ENCODE assay signal across 27 cellular contexts in the genomic region with DNA sequence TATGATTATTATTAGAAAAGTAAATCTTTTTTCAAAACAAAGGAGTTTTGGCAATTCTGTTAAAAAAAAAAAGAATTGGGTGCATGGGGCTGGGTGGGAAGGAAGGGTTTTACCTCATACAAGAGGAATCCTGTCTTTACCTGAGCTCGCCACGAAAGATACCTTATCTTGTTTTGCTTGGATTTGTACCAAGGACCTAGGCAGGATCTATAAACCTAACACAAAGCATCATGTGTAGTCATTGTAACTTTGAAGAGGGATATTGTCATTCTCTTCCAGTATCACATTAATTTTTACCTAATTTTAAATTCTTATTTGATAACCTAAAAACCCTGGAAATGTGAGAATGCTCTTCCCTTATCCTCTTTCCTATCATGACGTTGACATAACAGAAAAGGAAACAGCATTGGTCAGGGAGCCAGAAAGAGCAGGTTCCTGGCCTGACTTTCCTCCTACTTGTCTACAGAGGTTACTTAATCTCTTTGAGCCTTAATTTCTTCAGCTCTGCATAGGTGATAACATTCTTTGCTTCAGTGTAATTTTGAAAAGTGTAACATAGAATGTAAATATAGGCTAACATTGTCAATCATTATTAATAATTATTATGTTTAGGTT. TPM values are rescaled to one million over a fixed set of nuclear protein-coding genes. Genes with fewer than 3 reads are reported as not detected.
DNase-seq lines count a peak whose midpoint lies in the region; ATAC-seq, FAIRE-seq and TF ChIP-seq lines count a peak whose summit lies in the region.
"Had no signal": no experiment of that assay in that cellular context is flagged by ENCODE, and none has a peak within 500 bp of the region (broad histone marks: within the 10 kb centered on the region; RNA-seq: fewer than 3 reads in every experiment).

No MANE protein-coding gene starts in this region.

- FAIRE-seq in endothelial cell of umbilical vein (lab: Jason Lieb, UNC) = no peak
- FAIRE-seq: D721Med, GM18507, GM19239 had no signal

- no peak for TF ChIP-seq POLR2A in breast epithelium (IDR thresholded peaks at IDR 0.05)
- TF ChIP-seq POLR2A in endothelial cell of umbilical vein (IDR thresholded peaks at IDR 0.05; ENCODE audit: low read depth, low read length) = no peak

- H2AFZ ChIP-seq in mammary epithelial cell (ENCODE audit: low read depth, low read length) (no peak overlapping the region), PC-9 (no peak overlapping the region), endothelial cell of umbilical vein (ENCODE audit: low read depth, low read length) (no peak overlapping the region)

- H3K36me3 ChIP-seq in mammary epithelial cell (ENCODE audit: insufficient read depth, low read length) = no peaks in the 10 kb centered on the region
- H3K36me3 ChIP-seq in breast epithelium = no peaks in the 10 kb centered on the region
- no peaks in the 10 kb centered on the region for H3K36me3 ChIP-seq in PC-9 (ENCODE audit: low read depth)
- no peaks in the 10 kb centered on the region for H3K36me3 ChIP-seq in endothelial cell of umbilical vein (ENCODE audit: control insufficient read depth in 2 of 2, extremely low read depth in 1 of 2, insufficient read depth in 2 of 2, low read length in 2 of 2)
- H3K36me3 ChIP-seq: adrenal gland, right atrium auricular region, suprapubic skin, upper lobe of left lung had no signal

- intact Hi-C loops in mammary epithelial cell (cut with micrococcal nuclease) (no loop called here), breast epithelium (cut with DNase I; ENCODE audit: low total_unique reads) (no loop called here), PC-9 (cut with micrococcal nuclease; ENCODE audit: unreplicated experiment) (no loop called here), endothelial cell of umbilical vein (cut with micrococcal nuclease) (no loop called here)

- H3K79me2 ChIP-seq in mammary epithelial cell (ENCODE audit: insufficient read depth, low read length) (peaks cover 9% of the 10 kb centered on the region), PC-9 (ENCODE audit: low read depth) (peaks cover 15% of the 10 kb centered on the region), endothelial cell of umbilical vein (ENCODE audit: control insufficient read depth, insufficient read depth, low read length) (peaks cover 9% of the 10 kb centered on the region)

- ATAC-seq in activated CD8-positive, alpha-beta T cell treated with anti-CD3 and anti-CD28 coated beads, Interleukin-2, amount 10 ng/mL, durations not matched to agents 7 days and 5 days = no peak
- no peak for ATAC-seq in HG03159 (IDR thresholded peaks at IDR 0.05; ENCODE audit: unreplicated experiment)
- no peak for ATAC-seq in GM21526 (IDR thresholded peaks at IDR 0.05; ENCODE audit: low FRiP score, unreplicated experiment)
- ATAC-seq: activated T-helper 17 cell treated with anti-CD3 and anti-CD28 coated beads, Interleukin-2, amount 50 U/mL, for 72 hours; left cardiac atrium had no signal

- H3K27me3 Mint-ChIP-seq in activated CD8-positive, alpha-beta T cell treated with anti-CD3 and anti-CD28 coated beads, Interleukin-2, amount 10 ng/mL, durations not matched to agents 7 days and 5 days (ENCODE audit: low read depth) = peaks cover 35% of the 10 kb centered on the region

- H3K27ac ChIP-seq in mammary epithelial cell (ENCODE audit: insufficient read depth, low read depth, low read length) (no peak overlapping the region), breast epithelium (no peak overlapping the region), PC-9 (peak overlapping the region; percentile 48; the same call in 1 of the 2 replicates), endothelial cell of umbilical vein (ENCODE audit: insufficient read depth, low read depth, low read length) (peak overlapping the region; percentile 67)
- H3K27ac ChIP-seq: adrenal gland, KMS-11, right atrium auricular region, RWPE1, suprapubic skin had no signal

- no peaks in the 10 kb centered on the region for H3K36me3 Mint-ChIP-seq in activated CD8-positive, alpha-beta T cell treated with anti-CD3 and anti-CD28 coated beads, Interleukin-2, amount 10 ng/mL, durations not matched to agents 7 days and 5 days (ENCODE audit: low read depth)
- H3K36me3 Mint-ChIP-seq: activated naive CD4-positive, alpha-beta T cell treated with anti-CD3 and anti-CD28 coated beads, Interleukin-2, amount 10 ng/mL, durations not matched to agents 7 days and 5 days had no signal

- CTCF ChIA-PET in mammary epithelial cell (lab: Charles Lee; ENCODE audit: low non-redundant PET) = no interaction called here
- CTCF ChIA-PET in PC-9 (lab: Charles Lee) = interaction anchor here (1.1 kb wide), 1 partner anchor 216 kb away, joined by 3 read pairs; no protein-coding TSS in a partner anchor
- CTCF ChIA-PET in endothelial cell of umbilical vein (lab: Charles Lee) = interaction anchor here (0.9 to 3.1 kb wide), 7 partner anchors 10 to 216 kb away, joined by 3 to 49 read pairs (median 4); no protein-coding TSS in a partner anchor
- CTCF ChIA-PET in activated CD8-positive, alpha-beta T cell treated with anti-CD3 and anti-CD28 coated beads, Interleukin-2, amount 10 ng/mL, durations not matched to agents 7 days and 5 days (lab: Charles Lee) = interaction anchor here (0.7 kb wide), 1 partner anchor 8 kb away, joined by 3 read pairs; no protein-coding TSS in a partner anchor

- H3K9me1 ChIP-seq in endothelial cell of umbilical vein (replicated peaks; ENCODE audit: control insufficient read depth, extremely low read depth, insufficient read depth, low read length) = no peaks in the 10 kb centered on the region

- H3K4me3 Mint-ChIP-seq in activated CD8-positive, alpha-beta T cell treated with anti-CD3 and anti-CD28 coated beads, Interleukin-2, amount 10 ng/mL, durations not matched to agents 7 days and 5 days = no peak overlapping the region
- H3K4me3 Mint-ChIP-seq: activated CD4-positive, alpha-beta memory T cell treated with anti-CD3 and anti-CD28 coated beads, Interleukin-2, amount 10 ng/mL, durations not matched to agents 7 days and 5 days; activated naive CD4-positive, alpha-beta T cell treated with anti-CD3 and anti-CD28 coated beads, Interleukin-2, amount 10 ng/mL, durations not matched to agents 7 days and 5 days; activated T-helper 17 cell treated with anti-CD3 and anti-CD28 coated beads, Interleukin-2, amount 50 U/mL, for 72 hours; CD4-positive, alpha-beta T cell had no signal

- no peaks in the 10 kb centered on the region for H3K9me3 Mint-ChIP-seq in activated CD8-positive, alpha-beta T cell treated with anti-CD3 and anti-CD28 coated beads, Interleukin-2, amount 10 ng/mL, durations not matched to agents 7 days and 5 days (ENCODE audit: insufficient read depth)
- H3K9me3 Mint-ChIP-seq: activated CD4-positive, alpha-beta memory T cell treated with anti-CD3 and anti-CD28 coated beads, Interleukin-2, amount 10 ng/mL, durations not matched to agents 7 days and 5 days; activated naive CD4-positive, alpha-beta T cell treated with anti-CD3 and anti-CD28 coated beads, Interleukin-2, amount 10 ng/mL, durations not matched to agents 7 days and 5 days; activated T-helper 17 cell treated with anti-CD3 and anti-CD28 coated beads, Interleukin-2, amount 50 U/mL, for 72 hours had no signal

- POLR2A ChIA-PET in PC-9 (lab: Charles Lee; ENCODE audit: unreplicated experiment) = interaction anchor here (0.8 kb wide), 1 partner anchor 57 kb away, joined by 3 read pairs; no protein-coding TSS in a partner anchor
- POLR2A ChIA-PET in endothelial cell of umbilical vein (lab: Charles Lee) = no interaction called here
- POLR2A ChIA-PET in activated CD8-positive, alpha-beta T cell treated with anti-CD3 and anti-CD28 coated beads, Interleukin-2, amount 10 ng/mL, durations not matched to agents 7 days and 5 days (lab: Charles Lee) = interaction anchor here (1.2 kb wide), 1 partner anchor 10 kb away, joined by 3 read pairs; no protein-coding TSS in a partner anchor

- no peaks in the 10 kb centered on the region for H3K9me3 ChIP-seq in mammary epithelial cell (replicated peaks; ENCODE audit: insufficient read depth, low read length)
- H3K9me3 ChIP-seq in breast epithelium = no peaks in the 10 kb centered on the region
- H3K9me3 ChIP-seq in PC-9 (ENCODE audit: insufficient read depth, low read depth) = no peaks in the 10 kb centered on the region
- H3K9me3 ChIP-seq in endothelial cell of umbilical vein (replicated peaks; ENCODE audit: control insufficient read depth, insufficient read depth, low read length) = no peaks in the 10 kb centered on the region
- H3K9me3 ChIP-seq: adrenal gland, right atrium auricular region, suprapubic skin, upper lobe of left lung had no signal

- H3K4me1 ChIP-seq in mammary epithelial cell (ENCODE audit: insufficient read depth, low read length) (peaks cover 21% of the 10 kb centered on the region), breast epithelium (no peaks in the 10 kb centered on the region), PC-9 (replicated peaks; ENCODE audit: insufficient read depth) (peaks cover 26% of the 10 kb centered on the region), endothelial cell of umbilical vein (ENCODE audit: control insufficient read depth, extremely low read depth, insufficient read depth, low read length) (peaks cover 22% of the 10 kb centered on the region)

- H3K4me2 ChIP-seq in mammary epithelial cell (ENCODE audit: insufficient read depth, low read depth, low read length) (peak overlapping the region; percentile 15), PC-9 (peak overlapping the region; percentile 29), endothelial cell of umbilical vein (ENCODE audit: insufficient read depth, low read length) (peak overlapping the region; percentile 30)
- H3K4me2 ChIP-seq: KMS-11, smooth muscle cell had no signal

- no TSS peak for BruUV-seq in mammary epithelial cell (replicated peaks; lab: Mats Ljungman, UMichigan)
- no TSS peak for BruUV-seq in PC-9 (replicated peaks; lab: Mats Ljungman, UMichigan)
- BruUV-seq in endothelial cell of umbilical vein (replicated peaks; lab: Mats Ljungman, UMichigan) = no TSS peak

- H3K27ac Mint-ChIP-seq in activated CD8-positive, alpha-beta T cell treated with anti-CD3 and anti-CD28 coated beads, Interleukin-2, amount 10 ng/mL, durations not matched to agents 7 days and 5 days = no peak overlapping the region
- H3K27ac Mint-ChIP-seq: activated CD4-positive, alpha-beta memory T cell treated with anti-CD3 and anti-CD28 coated beads, Interleukin-2, amount 10 ng/mL, durations not matched to agents 7 days and 5 days; activated naive CD4-positive, alpha-beta T cell treated with anti-CD3 and anti-CD28 coated beads, Interleukin-2, amount 10 ng/mL, durations not matched to agents 7 days and 5 days; activated T-helper 17 cell treated with anti-CD3 and anti-CD28 coated beads, Interleukin-2, amount 50 U/mL, for 72 hours; CD4-positive, alpha-beta T cell had no signal

- dilution Hi-C loops in mammary epithelial cell (cut with HindIII; ENCODE audit: low sequenced_read_pairs) = no loop called here
- dilution Hi-C loops in endothelial cell of umbilical vein (cut with MboI; ENCODE audit: extremely low pct_ligation_motif_present, low sequenced_read_pairs) = no loop called here

- no peak for TF ChIP-seq CTCF in mammary epithelial cell (conservative IDR thresholded peaks at IDR 0.05 in 1 of 2, IDR thresholded peaks at IDR 0.05 in 1 of 2; ENCODE audit: extremely low read depth in 1 of 2, insufficient read depth in 1 of 2, low read depth in 1 of 2, low read length in 2 of 2)
- TF ChIP-seq CTCF in breast epithelium (IDR thresholded peaks at IDR 0.05) = no peak
- no peak for TF ChIP-seq CTCF in PC-9 (conservative IDR thresholded peaks at IDR 0.05)
- no peak for TF ChIP-seq CTCF in endothelial cell of umbilical vein (IDR thresholded peaks at IDR 0.05; ENCODE audit: extremely low read depth in 1 of 2, insufficient read depth in 1 of 2, low read depth in 1 of 2, low read length in 2 of 2)

- no peaks in the 10 kb centered on the region for H3K27me3 ChIP-seq in mammary epithelial cell (ENCODE audit: insufficient read depth, low read length)
- H3K27me3 ChIP-seq in breast epithelium = no peaks in the 10 kb centered on the region
- H3K27me3 ChIP-seq in PC-9 (ENCODE audit: insufficient read depth, low read depth) = no peaks in the 10 kb centered on the region
- H3K27me3 ChIP-seq in endothelial cell of umbilical vein (ENCODE audit: control insufficient read depth in 2 of 2, insufficient read depth in 2 of 2, low read length in 2 of 2) = no peaks in the 10 kb centered on the region
- H3K27me3 ChIP-seq: adrenal gland, right atrium auricular region, suprapubic skin had no signal

- H3K9me2 ChIP-seq in PC-9 (ENCODE audit: insufficient read depth) = no peaks in the 10 kb centered on the region

- H3F3A ChIP-seq in PC-9 (ENCODE audit: insufficient read depth, low read depth) = peaks cover 26% of the 10 kb centered on the region

- H3K9ac ChIP-seq in mammary epithelial cell (ENCODE audit: insufficient read depth, low read length) (no peak overlapping the region), endothelial cell of umbilical vein (replicated peaks; ENCODE audit: extremely low read depth, insufficient read depth, low read length) (no peak overlapping the region)
- H3K9ac ChIP-seq: KMS-11 had no signal

- in situ Hi-C loops in mammary epithelial cell (cut with MboI; ENCODE audit: low sequenced_read_pairs in 2 of 2) = no loop called here

- DNase-seq in mammary epithelial cell = peak; percentile 59
- no peak for DNase-seq in breast epithelium (ENCODE audit: low spot score in 2 of 2)
- peak; percentile 13 to 73 for DNase-seq in PC-9
- DNase-seq in endothelial cell of umbilical vein (ENCODE audit: low read depth, low spot score) = peak; percentile 84
- no peak for DNase-seq in activated CD4-positive, CD25-positive, alpha-beta regulatory T cell treated with anti-CD3 and anti-CD28 coated beads, Interleukin-2, amount 50 U/mL, for 72 hours
- no peak for DNase-seq in activated CD8-positive, alpha-beta T cell treated with anti-CD3 and anti-CD28 coated beads, Interleukin-2, amount 10 ng/mL, durations not matched to agents 7 days and 5 days
- DNase-seq: activated CD4-positive, alpha-beta memory T cell treated with anti-CD3 and anti-CD28 coated beads, Interleukin-2, amount 10 ng/mL, durations not matched to agents 7 days and 5 days; activated naive CD4-positive, alpha-beta T cell treated with anti-CD3 and anti-CD28 coated beads, Interleukin-2, amount 10 ng/mL, durations not matched to agents 7 days and 5 days; adrenal gland; CD4-positive, alpha-beta T cell; hypothalamus; left cardiac atrium; NCI-H1417 treated with DMSO at 0.1 percent for 48 hours; stimulated activated naive CD4-positive, alpha-beta T cell; T-helper 1 cell; upper lobe of left lung had no signal

- H3K4me3 ChIP-seq in mammary epithelial cell (replicated peaks in 1 of 3; ENCODE audit: insufficient read depth in 1 of 3, low read depth in 2 of 3, low read length in 3 of 3) (no peak overlapping the region), breast epithelium (no peak overlapping the region), PC-9 (no peak overlapping the region), endothelial cell of umbilical vein (replicated peaks in 1 of 3; ENCODE audit: insufficient read depth in 1 of 3, low read depth in 1 of 3, low read length in 3 of 3) (no peak overlapping the region)
- H3K4me3 ChIP-seq: adrenal gland, right atrium auricular region, smooth muscle cell, suprapubic skin, upper lobe of left lung had no signal

- WGBS in mammary epithelial cell (ENCODE audit: low coverage, missing lambda C conversion rate) = 4% methylated on average over 3 of the region's 3 CpGs

- peaks cover 9% of the 10 kb centered on the region for H3K4me1 Mint-ChIP-seq in activated CD8-positive, alpha-beta T cell treated with anti-CD3 and anti-CD28 coated beads, Interleukin-2, amount 10 ng/mL, durations not matched to agents 7 days and 5 days (ENCODE audit: low read depth)

- H4K20me1 ChIP-seq in mammary epithelial cell (ENCODE audit: insufficient read depth, low read length) (no peaks in the 10 kb centered on the region), PC-9 (ENCODE audit: insufficient read depth) (no peaks in the 10 kb centered on the region), endothelial cell of umbilical vein (replicated peaks; ENCODE audit: control insufficient read depth, extremely low read depth, insufficient read depth, low read length) (no peaks in the 10 kb centered on the region)

RNA-seq across cellular contexts. Expression of a gene that starts 4.0 kb away (rescaled TPM):
- total RNA-seq in mammary epithelial cell (100 to 1,000 TPM; 131 to 164 TPM), breast epithelium (100 to 1,000 TPM; 125 to 679 (median 249) TPM), PC-9 (2021) (95.5 and 121 TPM in 2 replicates), endothelial cell of umbilical vein (202 and 216 TPM in 2 replicates)
- polyA plus RNA-seq in mammary epithelial cell (69.5 TPM), endothelial cell of umbilical vein (81.6 and 92.5 TPM in 2 replicates)
- polyA minus RNA-seq in mammary epithelial cell (137 TPM), endothelial cell of umbilical vein (218 and 293 TPM in 2 replicates)
- 93.6 and 105 TPM in 2 replicates for polyA plus RNA-seq in endothelial cell of umbilical vein (2011; cell fraction: cytosol; rRNA removed)
- 151 and 214 TPM in 2 replicates for polyA plus RNA-seq in endothelial cell of umbilical vein (2011; cell fraction: nucleus; rRNA removed)
- polyA plus RNA-seq in endothelial cell of umbilical vein (2012) = 191 and 205 TPM in 2 replicates
- 22.8 TPM for polyA minus RNA-seq in endothelial cell of umbilical vein (2011; cell fraction: cytosol; rRNA and poly(A)+ RNA removed)
- 130 and 167 TPM in 2 replicates for polyA minus RNA-seq in endothelial cell of umbilical vein (2011; cell fraction: nucleus; rRNA and poly(A)+ RNA removed)
- not detected for total RNA-seq in activated CD8-positive, alpha-beta T cell treated with anti-CD3 and anti-CD28 coated beads, Interleukin-2, amount 10 ng/mL, durations not matched to agents 7 days and 5 days
- total RNA-seq: CD4-positive, alpha-beta T cell had no signal

Comparison
In these comparisons a context has a peak if more than half of its experiments do, and no peak if none do; other contexts are left out.
1. DNase-seq: peak in mammary epithelial cell (single experiment), PC-9 (2 of 2) and endothelial cell of umbilical vein (single experiment); none in breast epithelium (0 of 2), activated CD4-positive, CD25-positive, alpha-beta regulatory T cell treated with anti-CD3 and anti-CD28 coated beads, Interleukin-2, amount 50 U/mL, for 72 hours (single experiment) and activated CD8-positive, alpha-beta T cell treated with anti-CD3 and anti-CD28 coated beads, Interleukin-2, amount 10 ng/mL, durations not matched to agents 7 days and 5 days (single experiment).
2. H3K27ac ChIP-seq: peak in PC-9 (single experiment) and endothelial cell of umbilical vein (single experiment); none in mammary epithelial cell (single experiment) and breast epithelium (0 of 2).
3. RNA of a gene that starts 4.0 kb away (total RNA-seq): 125 to 679 TPM in breast epithelium, 202 to 216 TPM in endothelial cell of umbilical vein, 131 to 164 TPM in mammary epithelial cell and 95.5 to 121 TPM in PC-9; not detected in activated CD8-positive, alpha-beta T cell treated with anti-CD3 and anti-CD28 coated beads, Interleukin-2, amount 10 ng/mL, durations not matched to agents 7 days and 5 days; every median in the first group is over 10 times any median in the second.
4. Peak in every context shown above with its lines, with median percentiles within 50 percentile points of each other: H3K4me2 ChIP-seq.